In genomic region chr12:110284597-110284996, GRCh38 we compare ENCODE assay signal across 11 cellular contexts. TPM values are rescaled to one million over a fixed set of nuclear protein-coding genes. Genes with fewer than 3 reads are reported as not detected.
DNase-seq lines count a peak whose midpoint lies in the region; ATAC-seq and TF ChIP-seq lines count a peak whose summit lies in the region.
"Had no signal": no experiment of that assay in that cellular context is flagged by ENCODE, and none has a peak within 500 bp of the region (broad histone marks: within the 10 kb centered on the region; RNA-seq: fewer than 3 reads in every experiment).

No MANE protein-coding gene starts in this region.

- H3K4me3 ChIP-seq in heart right ventricle (peak overlapping the region; percentile 75 to 96 (median 91)), urinary bladder (ENCODE audit: low read depth, low read length) (peak overlapping the region; percentile 25)

- H3K4me1 ChIP-seq in heart right ventricle (peaks cover 0 to 85% (median 78%) of the 10 kb centered on the region in 9 donors), urinary bladder (ENCODE audit: insufficient read depth) (no peaks in the 10 kb centered on the region)

- DNase-seq in heart right ventricle (no peak), left cardiac atrium (no peak), immature natural killer cell (no peak), DMS53 treated with DMSO at 0.1 percent for 48 hours (lab: John Stamatoyannopoulos, UW; ENCODE audit: unreplicated experiment) (no peak)
- DNase-seq: activated CD4-positive, CD25-positive, alpha-beta regulatory T cell treated with anti-CD3 and anti-CD28 coated beads, Interleukin-2, amount 50 U/mL, for 72 hours; DMS53; stimulated activated CD4-positive, alpha-beta T cell treated with anti-CD3 and anti-CD28 coated beads, Interleukin-4, amount 100 ng/mL, for 24 hours had no signal

- no peaks in the 10 kb centered on the region for H3K9me3 Mint-ChIP-seq in activated naive CD8-positive, alpha-beta T cell (ENCODE audit: low read depth)
- H3K9me3 Mint-ChIP-seq in immature natural killer cell, result no peaks in the 10 kb centered on the region

- ATAC-seq in heart right ventricle, result no peak
- ATAC-seq in left cardiac atrium, result no peak
- no peak for ATAC-seq in HG03159 (IDR thresholded peaks at IDR 0.05; ENCODE audit: unreplicated experiment)
- no peak for ATAC-seq in HG03135 (IDR thresholded peaks at IDR 0.05; ENCODE audit: unreplicated experiment)

- H3K4me3 Mint-ChIP-seq in activated naive CD8-positive, alpha-beta T cell, result peak overlapping the region; percentile 98
- H3K4me3 Mint-ChIP-seq in immature natural killer cell, result peak overlapping the region; percentile 17 to 93 (median 28)

- intact Hi-C loops in heart right ventricle (cut with DNase I) (loop anchor here in 5 of 10 donors (5.0 to 10.0 kb wide), 5 partner anchors 37 to 182 kb away; no protein-coding TSS in a partner anchor), left cardiac atrium (cut with DNase I) (loop anchor here in 1 of 2 donors (5.0 to 10.0 kb wide), 2 partner anchors 37 to 180 kb away; no protein-coding TSS in a partner anchor)

- H3K9me3 ChIP-seq in heart right ventricle, result no peaks in the 10 kb centered on the region

- H3K27ac Mint-ChIP-seq in activated naive CD8-positive, alpha-beta T cell, result no peak overlapping the region
- H3K27ac Mint-ChIP-seq in immature natural killer cell, result peak overlapping the region in 4 of 6 donors; percentile 12 to 41 (median 35)

- peaks cover 20% of the 10 kb centered on the region for H3K36me3 Mint-ChIP-seq in activated naive CD8-positive, alpha-beta T cell
- H3K36me3 Mint-ChIP-seq in immature natural killer cell, result peaks cover 5 to 19% (median 12%) of the 10 kb centered on the region in 3 donors

- no peak for TF ChIP-seq CTCF in heart right ventricle (IDR thresholded peaks at IDR 0.05)

- peak overlapping the region in 9 of 10 donors; percentile 2 to 100 (median 99) for H3K27ac ChIP-seq in heart right ventricle
- no peak overlapping the region for H3K27ac ChIP-seq in urinary bladder (ENCODE audit: low read depth)

- H3K36me3 ChIP-seq in heart right ventricle, result peaks cover 0 to 75% (median 15%) of the 10 kb centered on the region in 9 donors
- H3K36me3 ChIP-seq in urinary bladder (ENCODE audit: insufficient read depth), result peaks cover 2% of the 10 kb centered on the region

- peaks cover 77% of the 10 kb centered on the region for H3K4me1 Mint-ChIP-seq in activated naive CD8-positive, alpha-beta T cell (ENCODE audit: low read depth)
- peaks cover 69 to 80% of the 10 kb centered on the region in 2 donors for H3K4me1 Mint-ChIP-seq in immature natural killer cell

- no peaks in the 10 kb centered on the region for H3K27me3 Mint-ChIP-seq in activated naive CD8-positive, alpha-beta T cell
- H3K27me3 Mint-ChIP-seq in immature natural killer cell (ENCODE audit: low read depth in 3 of 3), result peaks cover 9 to 13% (median 10%) of the 10 kb centered on the region in 3 donors

- no peaks in the 10 kb centered on the region for H3K27me3 ChIP-seq in heart right ventricle

RNA-seq across cellular contexts. Expression of gene ATP2A2, which starts 3.5 kb away (rescaled TPM):
- total RNA-seq in heart right ventricle (1,000 to 10,000 TPM; 1,003 to 4,750 (median 1,632) TPM), left cardiac atrium (1,000 to 10,000 TPM; 2,696 to 3,455 TPM), urinary bladder (138 TPM)
- polyA plus RNA-seq in heart right ventricle (100 to 1,000 TPM; 316 to 678 TPM), immature natural killer cell (1 to 10 TPM; 2.0 to 8.0 (median 2.5) TPM), urinary bladder (173 TPM)
